7 cellular contexts compared by ENCODE assay signal in the genomic region with DNA sequence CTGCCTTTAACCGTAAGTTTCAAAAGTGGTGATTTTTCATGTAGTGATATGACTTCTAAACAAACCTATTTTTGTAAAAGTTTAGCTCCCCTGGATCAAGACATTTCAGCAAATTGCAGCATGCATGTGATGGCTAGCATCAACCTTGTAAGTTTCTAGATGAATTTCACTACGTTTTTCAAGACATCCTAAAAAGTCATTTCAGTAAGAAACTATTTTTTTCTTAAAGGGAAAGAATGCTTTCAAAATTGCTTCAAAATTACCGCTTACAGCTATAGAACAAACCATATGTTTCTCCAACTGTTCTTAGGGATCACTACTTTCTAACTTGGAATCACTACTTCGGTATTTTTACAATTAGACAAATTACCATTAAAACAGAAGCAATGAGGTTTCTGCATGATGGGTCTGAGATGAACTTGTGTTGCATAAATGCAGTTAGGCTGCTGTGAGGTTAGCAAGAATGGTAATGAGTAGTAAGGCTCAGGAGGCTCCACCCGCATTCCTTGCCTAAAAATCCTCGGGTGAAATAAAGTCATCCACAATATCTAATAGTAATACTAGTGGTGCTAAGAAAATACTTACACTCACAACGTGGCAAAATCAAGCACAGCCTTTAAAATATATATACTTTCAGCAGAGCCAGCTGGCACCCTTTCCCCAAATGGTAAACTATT. TPM values are rescaled to one million over a fixed set of nuclear protein-coding genes. Genes with fewer than 3 reads are reported as not detected.
DNase-seq lines count a peak whose midpoint lies in the region; ATAC-seq, FAIRE-seq and TF ChIP-seq lines count a peak whose summit lies in the region.

No MANE protein-coding gene starts in this region.

- H3K9me3 ChIP-seq in body of pancreas (no peaks in the 10 kb centered on the region), HepG2 (ENCODE audit: low read length) (no peaks in the 10 kb centered on the region), thyroid gland (no peaks in the 10 kb centered on the region)

- in situ Hi-C loops in HepG2 (cut with HindIII; ENCODE audit: extremely low pct_ligation_motif_present, low pct_unique_long_range_greater_than_20kb) = no loop called here

- intact Hi-C loops in body of pancreas (cut with DNase I) (no loop called here), HepG2 (cut with micrococcal nuclease; ENCODE audit: unreplicated experiment) (loop anchor here (1.0 to 10.0 kb wide), 4 partner anchors 53 to 114 kb away; partner anchors contain the start of genes CDC14B, HABP4 and PRXL2C), thyroid gland (cut with DNase I) (loop anchor here (5.0 to 10.0 kb wide), 2 partner anchors 51 to 91 kb away; partner anchors contain the start of gene PRXL2C)

- no peaks in the 10 kb centered on the region for H4K20me1 ChIP-seq in HepG2 (ENCODE audit: insufficient read depth, low read length)

- H3K36me3 ChIP-seq in body of pancreas (replicated peaks in 1 of 2; ENCODE audit: insufficient read depth in 1 of 2, low read depth in 2 of 2) = no peaks in the 10 kb centered on the region
- peaks cover 0 to 15% of the 10 kb centered on the region in 2 experiments; a peak in 2 of 5 replicates for H3K36me3 ChIP-seq in HepG2 (replicated peaks in 1 of 2; ENCODE audit: control insufficient read depth in 1 of 2, insufficient read depth in 2 of 2, low read length in 2 of 2)
- H3K36me3 ChIP-seq in thyroid gland = no peaks in the 10 kb centered on the region

- TF ChIP-seq EP300 in HepG2 (IDR thresholded peaks at IDR 0.05; ENCODE audit: low read depth in 2 of 2, low read length in 2 of 2) (no peak), HepG2 (CRISPR knock-in tag; IDR thresholded peaks at IDR 0.05; ENCODE audit: borderline replicate concordance) (no peak)

- peak overlapping the region; percentile 82 for H3K4me2 ChIP-seq in HepG2 (ENCODE audit: low read depth, low read length)

- TF ChIP-seq CTCF in body of pancreas (IDR thresholded peaks at IDR 0.05) = no peak
- no peak for TF ChIP-seq CTCF in HepG2 (CRISPR knock-in tag; IDR thresholded peaks at IDR 0.05)
- TF ChIP-seq CTCF in thyroid gland (IDR thresholded peaks at IDR 0.05) = no peak

- H3K27ac ChIP-seq in body of pancreas (peak overlapping the region; percentile 35 to 98 (median 96)), HepG2 (ENCODE audit: extremely low read length, insufficient read depth, low read length) (peak overlapping the region; percentile 99), thyroid gland (peak overlapping the region; percentile 86 to 98 (median 94))

- no peak for TF ChIP-seq RAD21 in HepG2 (CRISPR knock-in tag; IDR thresholded peaks at IDR 0.05)

- DNase-seq in HuH-7.5 (ENCODE audit: low spot score) (peak; percentile 22), body of pancreas (peak in 1 of 4 donors; percentile 6), HepG2 (ENCODE audit: low spot score) (no peak), thyroid gland (peak in 1 of 2 donors; percentile 4)
- DNase-seq in activated effector memory CD4-positive, alpha-beta T cell treated with anti-CD3 and anti-CD28 coated beads, Interleukin-2, amount 50 U/mL, for 16 hours = no peak

- H3K9ac ChIP-seq in HepG2 (ENCODE audit: insufficient read depth, low read depth, low read length) = peak overlapping the region; percentile 90

- H2AFZ ChIP-seq in HepG2 (ENCODE audit: low read length) = no peak overlapping the region

- 5 to 8% methylated on average over 7 of the region's 7 CpGs for WGBS in body of pancreas, 2 donors
- 28% methylated on average over 7 of the region's 7 CpGs for WGBS in HepG2 (ENCODE audit: low lambda C conversion rate)
- 33 to 40% methylated on average over 7 of the region's 7 CpGs for WGBS in thyroid gland, 2 donors

- peaks cover 5% of the 10 kb centered on the region for H3K4me1 ChIP-seq in body of pancreas
- peaks cover 77% of the 10 kb centered on the region for H3K4me1 ChIP-seq in HepG2 (ENCODE audit: insufficient read depth, low read length)
- peaks cover 4 to 5% of the 10 kb centered on the region in 2 donors for H3K4me1 ChIP-seq in thyroid gland

- H3K4me3 ChIP-seq in body of pancreas (peak overlapping the region; percentile 61 to 86), HepG2 (replicated peaks in 1 of 3; ENCODE audit: insufficient read depth in 1 of 3, low read depth in 2 of 3, low read length in 3 of 3) (peak overlapping the region; percentile 85 to 97 (median 87); a peak in 5 of 6 replicates), thyroid gland (replicated peaks in 1 of 3) (peak overlapping the region in 1 of 3 donors; percentile 76)

- H3K27me3 ChIP-seq in body of pancreas (no peaks in the 10 kb centered on the region), HepG2 (ENCODE audit: control insufficient read depth in 1 of 2, insufficient read depth in 2 of 2, low read length in 2 of 2) (no peaks in the 10 kb centered on the region), thyroid gland (no peaks in the 10 kb centered on the region)

- FAIRE-seq in HepG2 (lab: Jason Lieb, UNC) = no peak

- POLR2A ChIA-PET in HepG2 (lab: Yijun Ruan, JAX) = interaction anchor here (0.5 to 2.6 kb wide), 21 partner anchors 9 to 292 kb away, joined by 3 to 27 read pairs (median 6); partner anchors contain the start of genes CDC14B, HABP4 and SLC35D2

- no peak for ATAC-seq in body of pancreas
- peak; percentile 7 for ATAC-seq in HepG2
- ATAC-seq in GM21528 (IDR thresholded peaks at IDR 0.05; ENCODE audit: low FRiP score, unreplicated experiment) = no peak
- no peak for ATAC-seq in HG03159 (IDR thresholded peaks at IDR 0.05; ENCODE audit: unreplicated experiment)

- CTCF ChIA-PET in HepG2 (lab: Yijun Ruan, JAX; ENCODE audit: low intra/inter-chr PET ratio, low total read pairs) = no interaction called here

- BruUV-seq in HepG2 (replicated peaks; lab: Mats Ljungman, UMichigan) = no TSS peak

- TF ChIP-seq POLR2A in body of pancreas (IDR thresholded peaks at IDR 0.05) (no peak), HepG2 (IDR thresholded peaks at IDR 0.05; ENCODE audit: insufficient read depth in 1 of 2, low read depth in 2 of 2, low read length in 2 of 2) (no peak), thyroid gland (IDR thresholded peaks at IDR 0.05) (no peak)

- peaks cover 65% of the 10 kb centered on the region for H3K79me2 ChIP-seq in HepG2 (ENCODE audit: insufficient read depth, low read length)

TF ChIP-seq in HepG2, 621 proteins besides CTCF, POLR2A, EP300 and RAD21 (continues in another document):
- TF ChIP-seq ZNF468 (CRISPR knock-in tag; IDR thresholded peaks at IDR 0.05) = no peak
- TF ChIP-seq ZNF704 (CRISPR knock-in tag; IDR thresholded peaks at IDR 0.05; ENCODE audit: borderline replicate concordance) = no peak

RNA-seq across cellular contexts. Expression of gene CDC14B, which starts 53.8 kb away (rescaled TPM):
- total RNA-seq in body of pancreas (10 to 100 TPM; 10.9 to 16.1 TPM), HepG2 (2016; rRNA removed; fragmentation: Illumina TruSeq; extraction: Trizol) (33.3 and 37.7 TPM in 2 replicates), thyroid gland (10 to 100 TPM; 39.7 to 87.4 (median 56.3) TPM)
- total RNA-seq in HepG2 (2016; cell fraction: cytosol; rRNA removed; fragmentation: Illumina TruSeq; extraction: Trizol; ENCODE audit: low read depth) = 115 and 135 TPM in 2 replicates
- total RNA-seq in HepG2 (2016; cell fraction: insoluble cytoplasmic fraction; rRNA removed; fragmentation: Illumina TruSeq; extraction: Trizol) = 32.0 TPM in 2 replicates
- 92.9 and 108 TPM in 2 replicates for total RNA-seq in HepG2 (2016; cell fraction: membrane; rRNA removed; fragmentation: Illumina TruSeq; extraction: Trizol)
- 28.9 and 39.6 TPM in 2 replicates for total RNA-seq in HepG2 (2016; cell fraction: nucleus; rRNA removed; fragmentation: Illumina TruSeq; extraction: Trizol)
- 18.2 and 25.8 TPM in 2 replicates for polyA plus RNA-seq in HepG2 (2011; rRNA removed)
- 17.4 and 18.7 TPM in 2 replicates for polyA plus RNA-seq in HepG2 (2011; cell fraction: cytosol; rRNA removed)
- 25.0 and 28.4 TPM in 2 replicates for polyA plus RNA-seq in HepG2 (2011; cell fraction: nucleus; rRNA removed)
- 29.7 and 39.7 TPM in 2 replicates for polyA plus RNA-seq in HepG2 (2012)
- polyA plus RNA-seq in HepG2 (2016; cell fraction: cytosol; fragmentation: Illumina TruSeq; extraction: Trizol; ENCODE audit: low read depth) = 4.4 and 5.1 TPM in 2 replicates
- polyA plus RNA-seq in HepG2 (2016; cell fraction: insoluble cytoplasmic fraction; fragmentation: Illumina TruSeq; extraction: Trizol; ENCODE audit: low read depth) = 24.1 and 26.7 TPM in 2 replicates
- 12.9 and 13.7 TPM in 2 replicates for polyA plus RNA-seq in HepG2 (2016; cell fraction: membrane; fragmentation: Illumina TruSeq; extraction: Trizol; ENCODE audit: low read depth)
- 32.8 and 35.5 TPM in 2 replicates for polyA plus RNA-seq in HepG2 (2016; cell fraction: nucleus; fragmentation: Illumina TruSeq; extraction: Trizol; ENCODE audit: insufficient read depth, low read depth)
- 15.3 and 46.1 TPM in 2 replicates for polyA minus RNA-seq in HepG2 (2011; rRNA and poly(A)+ RNA removed; ENCODE audit: low replicate concordance)
- polyA minus RNA-seq in HepG2 (2011; cell fraction: cytosol; rRNA and poly(A)+ RNA removed) = 36.8 and 41.4 TPM in 2 replicates
- polyA minus RNA-seq in HepG2 (2011; cell fraction: nucleus; rRNA and poly(A)+ RNA removed) = 47.4 and 54.7 TPM in 2 replicates
